ENCODE assay signal across 8 cellular contexts in genomic region chr9:120579750-120580590, GRCh38. TPM values are rescaled to one million over a fixed set of nuclear protein-coding genes. Genes with fewer than 3 reads are reported as not detected.
DNase-seq lines count a peak whose midpoint lies in the region; ATAC-seq and TF ChIP-seq lines count a peak whose summit lies in the region.

Gene CDK5RAP2 (minus strand): TSS chr9:120580167. CDS start chr9:120579978, 189 bp downstream.

- H3K9me3 ChIP-seq in testis, result no peaks in the 10 kb centered on the region

- no peaks in the 10 kb centered on the region for H3K36me3 ChIP-seq in testis (ENCODE audit: low read depth, missing control alignments)

- no peaks in the 10 kb centered on the region for H3K9me3 Mint-ChIP-seq in activated naive CD8-positive, alpha-beta T cell (ENCODE audit: low read depth)

- H3K27me3 ChIP-seq in testis, result no peaks in the 10 kb centered on the region

- WGBS in testis, 2 donors, result 3 to 5% methylated on average over 24 to 53 of the region's 53 CpGs

- H3K36me3 Mint-ChIP-seq in activated naive CD8-positive, alpha-beta T cell, result no peaks in the 10 kb centered on the region

- peak within 1 kb of the TSS; percentile 92 for H3K27ac Mint-ChIP-seq in activated naive CD8-positive, alpha-beta T cell

- POLR2A ChIA-PET in GM10248 (lab: Yijun Ruan, JAX), result no interaction called here

- no peak for TF ChIP-seq CTCF in GM10248 (IDR thresholded peaks at IDR 0.05; ENCODE audit: control extremely low read depth, extremely low read depth, low read depth, missing control alignments)
- TF ChIP-seq CTCF in omental fat pad (IDR thresholded peaks at IDR 0.05), result no peak
- TF ChIP-seq CTCF in testis (IDR thresholded peaks at IDR 0.05), result no peak

- CTCF ChIA-PET in GM10248 (lab: Yijun Ruan, JAX), result no interaction called here

- peak; percentile 94 for DNase-seq in GM10248 (ENCODE audit: extremely low spot score)
- DNase-seq in NCI-H1105 (lab: John Stamatoyannopoulos, UW), result peak; percentile 97
- DNase-seq in SKM-1 treated with dmso at 0.1 percent for 144 hours (lab: John Stamatoyannopoulos, UW; ENCODE audit: unreplicated experiment), result peak; percentile 95
- DNase-seq in glomerular visceral epithelial cell (ENCODE audit: extremely low spot score), result peak; percentile 98
- peak; percentile 66 for DNase-seq in omental fat pad (ENCODE audit: low spot score)
- peak; percentile 97 for DNase-seq in testis

- H3K4me3 Mint-ChIP-seq in activated naive CD8-positive, alpha-beta T cell, result peak within 1 kb of the TSS; percentile 95

- TF ChIP-seq POLR2A in testis (IDR thresholded peaks at IDR 0.05), result no peak

- intact Hi-C loops in testis (cut with DNase I; ENCODE audit: low total_unique reads), result no loop called here

- ATAC-seq in HG02623 (IDR thresholded peaks at IDR 0.05; ENCODE audit: unreplicated experiment) (peak; percentile 95), omental fat pad (ENCODE audit: low FRiP score) (peak; percentile 98)

- H3K27ac ChIP-seq in testis, result peak within 1 kb of the TSS in 1 of 2 donors; percentile 73

- peak within 1 kb of the TSS; percentile 76 to 84 for H3K4me3 ChIP-seq in testis

- H3K4me1 ChIP-seq in testis, result peaks cover 11% of the 10 kb centered on the region

- H3K27me3 Mint-ChIP-seq in activated naive CD8-positive, alpha-beta T cell, result no peaks in the 10 kb centered on the region

- peaks cover 57% of the 10 kb centered on the region for H3K4me1 Mint-ChIP-seq in activated naive CD8-positive, alpha-beta T cell (ENCODE audit: low read depth)

RNA-seq across cellular contexts. Expression of gene CDK5RAP2, which starts in this region (rescaled TPM):
- total RNA-seq in omental fat pad, result 10 to 100 TPM; 32.8 to 47.6 (median 39.4) TPM
- 10 to 100 TPM; 64.9 to 76.1 TPM for total RNA-seq in testis
- polyA plus RNA-seq in testis (ENCODE audit: insufficient read depth, low read depth, low replicate concordance), result 80.5 TPM
